In genomic region chr1:214281030-214281901, GRCh38 we compare ENCODE assay signal across 1 cellular context.
TF ChIP-seq lines count a peak whose summit lies in the region.

Gene SMYD2 (plus strand): TSS chr1:214281159. CDS start chr1:214281255, 96 bp downstream.

TF ChIP-seq in SK-N-SH, 30 proteins besides CTCF, POLR2A, EP300 and RAD21 (continued from another document):
- TF ChIP-seq REST (IDR thresholded peaks at IDR 0.05; ENCODE audit: low read depth, low read length): no peak
- TF ChIP-seq ZBTB33 (IDR thresholded peaks at IDR 0.05; ENCODE audit: borderline replicate concordance, low read depth): no peak
- no peak for TF ChIP-seq USF1 (IDR thresholded peaks at IDR 0.05; ENCODE audit: borderline replicate concordance, low read depth)
- no peak for TF ChIP-seq USF2 (IDR thresholded peaks at IDR 0.05; ENCODE audit: borderline replicate concordance, low read depth, low read length)
- TF ChIP-seq NRF1 (IDR thresholded peaks at IDR 0.05; ENCODE audit: low read depth, low read length): no peak
- no peak for TF ChIP-seq TEAD4 (IDR thresholded peaks at IDR 0.05; ENCODE audit: borderline replicate concordance, insufficient read depth)
- no peak for TF ChIP-seq MEF2A (IDR thresholded peaks at IDR 0.05; ENCODE audit: borderline replicate concordance, low read depth)
- TF ChIP-seq RCOR1 (IDR thresholded peaks at IDR 0.05; ENCODE audit: low read length): no peak
- TF ChIP-seq EZH2phosphoT487 (IDR thresholded peaks at IDR 0.05; ENCODE audit: borderline replicate concordance, low read depth): no peak
- TF ChIP-seq YY1 (IDR thresholded peaks at IDR 0.05; ENCODE audit: low read depth): no peak
